ENCODE assay signal across 20 cellular contexts in genomic region chr6:152356016-152356415, GRCh38.
"Had no signal": no experiment of that assay in that cellular context is flagged by ENCODE, and none has a peak within 500 bp of the region (broad histone marks: within the 10 kb centered on the region; RNA-seq: fewer than 3 reads in every experiment).

No MANE protein-coding gene starts in this region.

- FAIRE-seq: urothelium cell line had no signal

- DNase-seq: cortex of kidney; dorsolateral prefrontal cortex; effector CD8-positive, alpha-beta T cell; gastrocnemius medialis; heart right ventricle; kidney; left cardiac atrium; left ventricle myocardium superior; midbrain; nucleus accumbens; ovary; stimulated activated CD4-positive, alpha-beta T cell treated with anti-CD3 and anti-CD28 coated beads, Interleukin-2, amount 100 ng/mL, for 48 hours; stimulated activated naive CD4-positive, alpha-beta T cell treated with Interleukin-2 at 50 U/mL for 16 hours; thyroid gland had no signal

- H3K9ac ChIP-seq: neural progenitor cell had no signal

- H3K36me3 ChIP-seq: neural progenitor cell, ovary had no signal

- H3K4me2 ChIP-seq: neural progenitor cell, smooth muscle cell had no signal

- H3K4me3 ChIP-seq: dorsolateral prefrontal cortex, gastrocnemius medialis, heart right ventricle, lung, neural progenitor cell, ovary, right atrium auricular region, smooth muscle cell, suprapubic skin, thyroid gland had no signal

- H3K27ac ChIP-seq: dorsolateral prefrontal cortex, gastrocnemius medialis, neural progenitor cell, ovary, right atrium auricular region, suprapubic skin had no signal

- H3K4me1 ChIP-seq: suprapubic skin, thyroid gland had no signal

- H3K9me3 ChIP-seq: gastrocnemius medialis, heart right ventricle, ovary, right atrium auricular region, suprapubic skin, thyroid gland had no signal

- H3K27me3 ChIP-seq: dorsolateral prefrontal cortex, gastrocnemius medialis, heart right ventricle, neural progenitor cell, ovary, right atrium auricular region, suprapubic skin, thyroid gland had no signal
